23 cellular contexts compared by ENCODE assay signal in genomic region chr1:4268890-4269286, GRCh38.
DNase-seq lines count a peak whose midpoint lies in the region; ATAC-seq and TF ChIP-seq lines count a peak whose summit lies in the region.
"Had no signal": no experiment of that assay in that cellular context is flagged by ENCODE, and none has a peak within 500 bp of the region (broad histone marks: within the 10 kb centered on the region; RNA-seq: fewer than 3 reads in every experiment).

No MANE protein-coding gene starts in this region.

- H3K27me3 ChIP-seq in OCI-LY3 (ENCODE audit: low read depth, low read length) (no peaks in the 10 kb centered on the region; the same call in 1 of the 2 replicates), endodermal cell (ENCODE audit: control insufficient read depth, insufficient read depth, low read length, poor library complexity, severe bottlenecking) (no peaks in the 10 kb centered on the region), heart right ventricle (peaks cover 0 to 33% (median 17%) of the 10 kb centered on the region in 7 donors)
- H3K27me3 ChIP-seq: BE2C; BLaER1 treated with 17β-estradiol and CSF1 and Interleukin-3, amounts not matched to agents 10 nM and 100 nM had no signal

- H3K27ac Mint-ChIP-seq in endodermal cell (no peak overlapping the region), nephron progenitor cell (no peak overlapping the region)
- H3K27ac Mint-ChIP-seq: CD14-positive monocyte; CD4-positive, alpha-beta T cell had no signal

- H3K4me1 Mint-ChIP-seq in endodermal cell (peaks cover 10% of the 10 kb centered on the region), nephron progenitor cell (peaks cover 34% of the 10 kb centered on the region)
- H3K4me1 Mint-ChIP-seq: CD14-positive monocyte had no signal

- ATAC-seq in heart right ventricle (no peak), GM21515 (IDR thresholded peaks at IDR 0.05; ENCODE audit: unreplicated experiment) (no peak)
- ATAC-seq: A549, GM12878 had no signal

- no peaks in the 10 kb centered on the region for H3K36me3 Mint-ChIP-seq in endodermal cell (ENCODE audit: low read depth)
- H3K36me3 Mint-ChIP-seq in nephron progenitor cell (ENCODE audit: low read depth): no peaks in the 10 kb centered on the region
- H3K36me3 Mint-ChIP-seq: CD14-positive monocyte had no signal

- H3K36me3 ChIP-seq in OCI-LY3 (replicated peaks; ENCODE audit: low read depth, low read length) (peaks cover 4% of the 10 kb centered on the region), endodermal cell (ENCODE audit: control insufficient read depth, insufficient read depth, low read length) (no peaks in the 10 kb centered on the region), heart right ventricle (no peaks in the 10 kb centered on the region)
- H3K36me3 ChIP-seq: BE2C; BLaER1 treated with 17β-estradiol and CSF1 and Interleukin-3, amounts not matched to agents 10 nM and 100 nM had no signal

- H3K4me1 ChIP-seq in OCI-LY3 (ENCODE audit: low read length): peaks cover 41% of the 10 kb centered on the region
- H3K4me1 ChIP-seq in endodermal cell (ENCODE audit: control insufficient read depth, insufficient read depth, low read length): no peaks in the 10 kb centered on the region
- H3K4me1 ChIP-seq in heart right ventricle: no peaks in the 10 kb centered on the region
- H3K4me1 ChIP-seq: BE2C had no signal

- DNase-seq in endodermal cell (peak; percentile 44), nephron progenitor cell (no peak), retina (peak; percentile 34), heart right ventricle (no peak), NOMO-1 treated with DMSO at 0.1 percent for 48 hours (lab: John Stamatoyannopoulos, UW; ENCODE audit: unreplicated experiment) (no peak)
- DNase-seq: 8988T; ACHN; AML-193; BE2C; CD4-positive, alpha-beta T cell; CD8-positive, alpha-beta memory T cell; DMS 273 treated with DMSO at 0.1 percent for 48 hours; DMS79; EL; GDM1; GM23248; HCEC 1CT had no signal

- peaks cover 5% of the 10 kb centered on the region for H3K9me3 Mint-ChIP-seq in endodermal cell
- H3K9me3 Mint-ChIP-seq in nephron progenitor cell: no peaks in the 10 kb centered on the region
- H3K9me3 Mint-ChIP-seq: CD4-positive, alpha-beta T cell; CD8-positive, alpha-beta memory T cell had no signal

- H3K27ac ChIP-seq in OCI-LY3 (ENCODE audit: low read length) (peak overlapping the region; percentile 97; the same call in 1 of the 2 replicates), endodermal cell (ENCODE audit: low read depth, low read length) (no peak overlapping the region), heart right ventricle (no peak overlapping the region)
- H3K27ac ChIP-seq: BLaER1 treated with 17β-estradiol and CSF1 and Interleukin-3, amounts not matched to agents 10 nM and 100 nM; GM23248 had no signal

- no peaks in the 10 kb centered on the region for H3K79me2 ChIP-seq in OCI-LY3 (ENCODE audit: low read length)

- no peak overlapping the region for H2AFZ ChIP-seq in OCI-LY3 (ENCODE audit: low read depth, low read length)
- H2AFZ ChIP-seq: GM23248 had no signal

- 88 to 93% methylated on average over 7 to 9 of the region's 9 CpGs for WGBS in endodermal cell (ENCODE audit: insufficient coverage in 1 of 2, insufficient read length in 1 of 2), 2 experiments
- 73 to 79% methylated on average over 9 of the region's 9 CpGs for WGBS in heart right ventricle, 2 donors

- H4K20me1 ChIP-seq in OCI-LY3 (ENCODE audit: insufficient read depth, low read length): no peaks in the 10 kb centered on the region
- H4K20me1 ChIP-seq: BLaER1 treated with 17β-estradiol and CSF1 and Interleukin-3, amounts not matched to agents 10 nM and 100 nM had no signal

- intact Hi-C loops in heart right ventricle (cut with DNase I): no loop called here

- H3K27me3 Mint-ChIP-seq in endodermal cell (ENCODE audit: insufficient read depth) (peaks cover under 1% of the 10 kb centered on the region), nephron progenitor cell (ENCODE audit: low read depth, poor library complexity) (no peaks in the 10 kb centered on the region)

- H3K9ac ChIP-seq in OCI-LY3 (ENCODE audit: low read length) (no peak overlapping the region; the same call in 1 of the 2 replicates), endodermal cell (ENCODE audit: extremely low read depth, low read length, poor library complexity, severe bottlenecking) (no peak overlapping the region)
- H3K9ac ChIP-seq: BLaER1 treated with 17β-estradiol and CSF1 and Interleukin-3, amounts not matched to agents 10 nM and 100 nM; GM23248 had no signal

- peak overlapping the region; percentile 99; the same call in 1 of the 2 replicates for H3K4me2 ChIP-seq in OCI-LY3 (ENCODE audit: low read length)
- H3K4me2 ChIP-seq: A549; BLaER1 treated with 17β-estradiol and CSF1 and Interleukin-3, amounts not matched to agents 10 nM and 100 nM had no signal

- H3K4me3 ChIP-seq in OCI-LY3 (ENCODE audit: low read length) (no peak overlapping the region), endodermal cell (ENCODE audit: low read length) (no peak overlapping the region), heart right ventricle (no peak overlapping the region)
- H3K4me3 ChIP-seq: A549; BLaER1 treated with 17β-estradiol and CSF1 and Interleukin-3, amounts not matched to agents 10 nM and 100 nM; GM12878; GM23248 had no signal

- H3K4me3 Mint-ChIP-seq in endodermal cell (no peak overlapping the region), nephron progenitor cell (no peak overlapping the region)
- H3K4me3 Mint-ChIP-seq: CD14-positive monocyte; CD4-positive, alpha-beta T cell had no signal

- no peaks in the 10 kb centered on the region for H3K9me3 ChIP-seq in OCI-LY3 (ENCODE audit: insufficient read depth, low read length)
- H3K9me3 ChIP-seq in endodermal cell (ENCODE audit: control insufficient read depth, low read length): peaks cover 18% of the 10 kb centered on the region
- no peaks in the 10 kb centered on the region for H3K9me3 ChIP-seq in heart right ventricle
- H3K9me3 ChIP-seq: A549; BE2C; BLaER1 treated with 17β-estradiol and CSF1 and Interleukin-3, amounts not matched to agents 10 nM and 100 nM had no signal

- TF ChIP-seq CTCF in OCI-LY3 (IDR thresholded peaks at IDR 0.05; ENCODE audit: low read depth, low read length) (no peak), endodermal cell (conservative IDR thresholded peaks at IDR 0.05) (peak; percentile 34), nephron progenitor cell (IDR thresholded peaks at IDR 0.05) (peak; percentile 7), heart right ventricle (IDR thresholded peaks at IDR 0.05) (no peak)

Comparison
In these comparisons a context has a peak if more than half of its experiments do, and no peak if none do; other contexts are left out.
1. CTCF ChIP-seq: peak in endodermal cell (single experiment) and nephron progenitor cell (single experiment); none in OCI-LY3 (single experiment) and heart right ventricle (0 of 9).
2. DNase-seq: peak in endodermal cell (single experiment) and retina (single experiment); none in nephron progenitor cell (single experiment), heart right ventricle (0 of 2) and NOMO-1 treated with DMSO at 0.1 percent for 48 hours (single experiment).